Comparison of ENCODE assay signal across 19 cellular contexts in genomic region chr5:79535477-79536192, GRCh38. TPM values are rescaled to one million over a fixed set of nuclear protein-coding genes. Genes with fewer than 3 reads are reported as not detected.
A peak's percentile ranks its signal among the peaks of the same experiment; 100 is the strongest.
DNase-seq lines count a peak whose midpoint lies in the region; ATAC-seq, FAIRE-seq and TF ChIP-seq lines count a peak whose summit lies in the region.
"Had no signal": no experiment of that assay in that cellular context is flagged by ENCODE, and none has a peak within 500 bp of the region (broad histone marks: within the 10 kb centered on the region; RNA-seq: fewer than 3 reads in every experiment).

No MANE protein-coding gene starts in this region.

- H3K4me1 ChIP-seq in HEK293 (ENCODE audit: control insufficient read depth, insufficient read depth, low read length) (0 out of 2 replicates have a peak, but pooled peaks cover 4% of the 10 kb centered on the region), GM12878 (ENCODE audit: control insufficient read depth, insufficient read depth, low read length) (no peaks in the 10 kb centered on the region), liver (ENCODE audit: control insufficient read depth in 4 of 4, insufficient read depth in 4 of 4, low read length in 3 of 4) (peaks cover 0 to 6% (median 3%) of the 10 kb centered on the region in 4 donors)

- no peak for TF ChIP-seq POLR2A in GM12878 (IDR thresholded peaks at IDR 0.05; ENCODE audit: low read depth, low read length)

- 13% methylated on average over 4 of the region's 4 CpGs for WGBS in GM12878 (ENCODE audit: insufficient coverage, insufficient replicate concordance, low lambda C conversion rate, missing lambda C conversion rate)
- WGBS in liver = 53% methylated on average over 4 of the region's 4 CpGs

- in situ Hi-C loops in GM12878 (cut with MboI) = no loop called here

- H3K9me3 ChIP-seq in HEK293 (ENCODE audit: control insufficient read depth, insufficient read depth, low read depth, low read length) (no peaks in the 10 kb centered on the region), GM12878 (replicated peaks; ENCODE audit: control insufficient read depth, insufficient read depth, low read length) (no peaks in the 10 kb centered on the region), liver (ENCODE audit: control insufficient read depth in 4 of 4, low read length in 3 of 4) (no peaks in the 10 kb centered on the region)
- H3K9me3 ChIP-seq: BLaER1 treated with 17β-estradiol and CSF1 and Interleukin-3, amounts not matched to agents 10 nM and 100 nM had no signal

- no peaks in the 10 kb centered on the region for H3K36me3 ChIP-seq in HEK293 (ENCODE audit: control insufficient read depth in 2 of 2, insufficient read depth in 1 of 2, low read length in 2 of 2)
- no peaks in the 10 kb centered on the region for H3K36me3 ChIP-seq in GM12878 (ENCODE audit: control insufficient read depth in 2 of 2, insufficient read depth in 2 of 2, low read length in 1 of 2)
- no peaks in the 10 kb centered on the region for H3K36me3 ChIP-seq in liver (ENCODE audit: control insufficient read depth in 4 of 4, insufficient read depth in 3 of 4, low read depth in 1 of 4, low read length in 3 of 4)
- H3K36me3 ChIP-seq: BLaER1 treated with 17β-estradiol and CSF1 and Interleukin-3, amounts not matched to agents 10 nM and 100 nM had no signal

- H3K79me2 ChIP-seq in GM12878 (ENCODE audit: control insufficient read depth, insufficient read depth, low read length) = no peaks in the 10 kb centered on the region

- CTCF ChIA-PET in HEK293 (lab: Yijun Ruan, JAX) = interaction anchor here (0.6 to 2.2 kb wide), 6 partner anchors 11 to 1066 kb away, joined by 3 to 14 read pairs (median 4); no protein-coding TSS in a partner anchor
- CTCF ChIA-PET in GM12878 (lab: Yijun Ruan, JAX) = interaction anchor here (1.1 to 1.4 kb wide), 3 partner anchors 12 to 403 kb away, joined by 3 to 4 read pairs (median 3); no protein-coding TSS in a partner anchor

- H3K4me3 ChIP-seq in HEK293 (ENCODE audit: low read depth, low read length) (no peak overlapping the region), GM12878 (no peak overlapping the region), liver (ENCODE audit: low read depth in 1 of 3, low read length in 3 of 3) (no peak overlapping the region)
- H3K4me3 ChIP-seq: BLaER1 treated with 17β-estradiol and CSF1 and Interleukin-3, amounts not matched to agents 10 nM and 100 nM had no signal

- intact Hi-C loops in GM12878 (cut with micrococcal nuclease; ENCODE audit: unreplicated experiment) = no loop called here
- intact Hi-C loops in sciatic nerve (cut with DNase I) = no loop called here

- TF ChIP-seq RAD21 in GM12878 (IDR thresholded peaks at IDR 0.05; ENCODE audit: insufficient read depth, low read depth, low read length) (peak; percentile 38; the same call in 1 of the 2 replicates), liver (IDR thresholded peaks at IDR 0.05) (peak; percentile 13 to 43)

- no peak for TF ChIP-seq EP300 in GM12878 (IDR thresholded peaks at IDR 0.05; ENCODE audit: borderline replicate concordance in 1 of 2, control insufficient read depth in 1 of 2, low read depth in 2 of 2, low read length in 2 of 2)

- no peak overlapping the region for H3K27ac ChIP-seq in HEK293 (ENCODE audit: extremely low read depth, low read depth, low read length)
- H3K27ac ChIP-seq in GM12878 (ENCODE audit: control insufficient read depth, insufficient read depth) = no peak overlapping the region
- no peak overlapping the region for H3K27ac ChIP-seq in liver (ENCODE audit: low read depth in 1 of 2, low read length in 2 of 2)
- H3K27ac ChIP-seq: BLaER1 treated with 17β-estradiol and CSF1 and Interleukin-3, amounts not matched to agents 10 nM and 100 nM had no signal

- TF ChIP-seq CTCF in HEK293 (tag by site-specific recombination; IDR thresholded peaks at IDR 0.05) (peak; percentile 48; the same call in 1 of the 2 replicates), GM12878 (IDR thresholded peaks at IDR 0.05 in 2 of 3, conservative IDR thresholded peaks at IDR 0.05 in 1 of 3; ENCODE audit: control insufficient read depth in 2 of 3, extremely low read depth in 1 of 3, insufficient read depth in 1 of 3, low read depth in 3 of 3, low read length in 3 of 3) (0 out of 6 replicates have a peak, but pooled peaks of 1 of the 3 experiments have one; percentile 3), liver (IDR thresholded peaks at IDR 0.05; ENCODE audit: low read depth, low read length, missing input control) (no peak)

- ATAC-seq in GM12878 = no peak
- no peak for ATAC-seq in HG03342 (IDR thresholded peaks at IDR 0.05; ENCODE audit: unreplicated experiment)
- ATAC-seq in sciatic nerve = no peak
- ATAC-seq: T-helper 17 cell had no signal

- H3K27me3 ChIP-seq in GM12878 (replicated peaks in 1 of 2; ENCODE audit: control insufficient read depth in 2 of 2, insufficient read depth in 2 of 2, low read length in 1 of 2) (no peaks in the 10 kb centered on the region), liver (ENCODE audit: control insufficient read depth in 4 of 4, insufficient read depth in 4 of 4, low read length in 3 of 4) (no peaks in the 10 kb centered on the region)
- H3K27me3 ChIP-seq: BLaER1 treated with 17β-estradiol and CSF1 and Interleukin-3, amounts not matched to agents 10 nM and 100 nM had no signal

- no TSS peak for BruUV-seq in GM12878 (replicated peaks; lab: Mats Ljungman, UMichigan)

- POLR2A ChIA-PET in HEK293 (lab: Yijun Ruan, JAX) (no interaction called here), GM12878 (lab: Charles Lee) (no interaction called here)

- no peak overlapping the region for H3K4me2 ChIP-seq in GM12878 (ENCODE audit: control insufficient read depth, insufficient read depth)

- SMC1A ChIA-PET in GM12878 (lab: Charles Lee; ENCODE audit: uncharacterized antibody, unreplicated experiment) = interaction anchor here (1.0 to 2.0 kb wide), 5 partner anchors 10 to 512 kb away, joined by 3 to 5 read pairs (median 4); no protein-coding TSS in a partner anchor

- FAIRE-seq in GM12878 (lab: Jason Lieb, UNC) = peak; percentile 7
- FAIRE-seq in urothelium cell line (lab: Jason Lieb, UNC) = no peak
- FAIRE-seq: keratinocyte had no signal

- no peaks in the 10 kb centered on the region for H4K20me1 ChIP-seq in GM12878 (ENCODE audit: control insufficient read depth, insufficient read depth)
- H4K20me1 ChIP-seq: BLaER1 treated with 17β-estradiol and CSF1 and Interleukin-3, amounts not matched to agents 10 nM and 100 nM had no signal

- DNase-seq in CD1c-positive myeloid dendritic cell (ENCODE audit: extremely low spot score) (peak; percentile 23), GM12878 (ENCODE audit: low read depth, low spot score) (no peak), urothelium cell line (ENCODE audit: low spot score) (no peak), sciatic nerve (ENCODE audit: low spot score) (no peak)
- no peak for DNase-seq in stimulated activated CD4-positive, alpha-beta T cell treated with anti-CD3 and anti-CD28 coated beads, Interleukin-2, amount 100 ng/mL, for 48 hours
- DNase-seq: activated CD4-positive, CD25-positive, alpha-beta regulatory T cell treated with anti-CD3 and anti-CD28 coated beads, Interleukin-2, amount 50 U/mL, for 72 hours; activated CD8-positive, alpha-beta memory T cell treated with anti-CD3 and anti-CD28 coated beads, Interleukin-2, amount 50 U/mL, for 4 hours; activated naive CD4-positive, alpha-beta T cell treated with anti-CD3 and anti-CD28 coated beads, Interleukin-2, amount 50 U/mL, for 16 hours; caudate nucleus; NCI-H1417 treated with DMSO at 0.1 percent for 48 hours; NCI-H446; posterior cingulate gyrus; substantia nigra; T-helper 17 cell had no signal

- RAD21 ChIA-PET in GM12878 (lab: Charles Lee; ENCODE audit: unreplicated experiment) = interaction anchor here (1.6 kb wide), 1 partner anchor 403 kb away, joined by 5 read pairs; no protein-coding TSS in a partner anchor

- no peak overlapping the region for H3K9ac ChIP-seq in GM12878 (ENCODE audit: control insufficient read depth, insufficient read depth, low read length)
- no peak overlapping the region for H3K9ac ChIP-seq in liver (ENCODE audit: low read depth in 1 of 2, low read length in 2 of 2)
- H3K9ac ChIP-seq: BLaER1 treated with 17β-estradiol and CSF1 and Interleukin-3, amounts not matched to agents 10 nM and 100 nM had no signal

- H2AFZ ChIP-seq in GM12878 (ENCODE audit: control insufficient read depth, low read depth, low read length) = no peak overlapping the region

TF ChIP-seq in HEK293, 187 proteins besides CTCF, POLR2A, EP300 and RAD21:
- TF ChIP-seq ZNF311 (tag by site-specific recombination; IDR thresholded peaks at IDR 0.05; ENCODE audit: borderline replicate concordance) (no peak), ZNF654 (tag by site-specific recombination; IDR thresholded peaks at IDR 0.05; ENCODE audit: low read depth) (peak; percentile 18; the same call in 1 of the 2 replicates)

TF ChIP-seq in liver, 16 proteins besides CTCF, POLR2A, EP300 and RAD21 (continues in another document):
- TF ChIP-seq NR2F2 (IDR thresholded peaks at IDR 0.05) = peak; percentile 82
- TF ChIP-seq ATF3 (IDR thresholded peaks at IDR 0.05) = no peak
- TF ChIP-seq FOXA1 (IDR thresholded peaks at IDR 0.05) = peak; percentile 66
- no peak for TF ChIP-seq GABPA (IDR thresholded peaks at IDR 0.05 in 1 of 2, conservative IDR thresholded peaks at IDR 0.05 in 1 of 2)
- TF ChIP-seq FOXA2 (IDR thresholded peaks at IDR 0.05) = peak; percentile 88
- TF ChIP-seq YY1 (IDR thresholded peaks at IDR 0.05) = no peak
- TF ChIP-seq RXRA (IDR thresholded peaks at IDR 0.05) = peak; percentile 51 to 57

RNA-seq across cellular contexts. Expression of gene HOMER1, which starts 21.7 kb away (rescaled TPM):
- total RNA-seq in GM12878 (2013; cell fraction: nucleolus; rRNA removed) = 22.6 and 25.0 TPM in 2 replicates
- total RNA-seq in GM12878 (2014; rRNA removed) (7.1 and 7.4 TPM in 2 replicates), GM12878 (2014; rRNA removed; fragmentation: Illumina TruSeq; extraction: Trizol) (20.4 and 22.0 TPM in 2 replicates), GM12878 (2021) (9.2 and 12.9 TPM in 2 replicates), liver (1 to 10 TPM; 1.0 to 8.7 TPM), sciatic nerve (8.7 TPM)
- 1.5 TPM for polyA plus RNA-seq in GM12878 (2011; ENCODE audit: low read depth)
- polyA plus RNA-seq in GM12878 (2011; rRNA removed) (0.96 and 1.5 TPM in 2 replicates), GM12878 (2014; fragmentation: Illumina TruSeq; extraction: Trizol) (10.0 and 14.4 TPM in 2 replicates), GM12878 (2014; fragmentation: Nextera tagmentation; extraction: Ambion mirVana) (1 to 10 TPM; 5.6 to 7.6 TPM), GM12878 (2014; rRNA removed) (5.0 and 6.0 TPM in 2 replicates), GM12878 (2016; fragmentation: Nextera tagmentation; extraction: Ambion mirVana) (1 to 10 TPM; 7.2 to 9.1 TPM), liver (1 to 10 TPM in 1 of 2 donors, under 1 TPM in 1; 0.33 to 1.4 TPM)
- polyA plus RNA-seq in GM12878 (2011; cell fraction: cytosol; rRNA removed) = 0.25 and 0.30 TPM in 2 replicates
- polyA plus RNA-seq in GM12878 (2011; cell fraction: nucleus; rRNA removed) = 0.31 and 0.45 TPM in 2 replicates
- polyA plus RNA-seq in GM12878 (2012) = 2.3 and 3.3 TPM in 2 replicates
- 0.88 and 3.4 TPM in 2 replicates for polyA minus RNA-seq in GM12878 (2011; rRNA and poly(A)+ RNA removed)
- polyA minus RNA-seq in GM12878 (2011; cell fraction: cytosol; rRNA and poly(A)+ RNA removed) = 2.2 TPM in 1 of 2 replicates, not detected in the other
- 1.2 and 1.7 TPM in 2 replicates for polyA minus RNA-seq in GM12878 (2011; cell fraction: nucleus; rRNA and poly(A)+ RNA removed)
